1 cellular context compared by ENCODE assay signal in genomic region chr7:47982610-47983009, GRCh38.
TF ChIP-seq lines count a peak whose summit lies in the region.

No MANE protein-coding gene starts in this region.

TF ChIP-seq in H1, 55 proteins besides CTCF, POLR2A, EP300 and RAD21:
- no peak for TF ChIP-seq CHD2 (IDR thresholded peaks at IDR 0.05; ENCODE audit: low read length)
- no peak for TF ChIP-seq RNF2 (IDR thresholded peaks at IDR 0.05; ENCODE audit: borderline replicate concordance, low read depth, low read length, missing control alignments, poor library complexity, severe bottlenecking)
- TF ChIP-seq CTBP2 (IDR thresholded peaks at IDR 0.05; ENCODE audit: borderline replicate concordance, insufficient read depth, insufficient read length, low read length), result no peak
- TF ChIP-seq HDAC6 (IDR thresholded peaks at IDR 0.05; ENCODE audit: low read depth, low read length), result no peak
- TF ChIP-seq CEBPB (IDR thresholded peaks at IDR 0.05; ENCODE audit: low read depth, low read length), result no peak
- TF ChIP-seq SIX5 (IDR thresholded peaks at IDR 0.05; ENCODE audit: low read depth, low read length), result no peak
- no peak for TF ChIP-seq JUND (IDR thresholded peaks at IDR 0.05; ENCODE audit: low read length)
- no peak for TF ChIP-seq CHD1 (IDR thresholded peaks at IDR 0.05; ENCODE audit: low read depth, low read length)
- no peak for TF ChIP-seq ASH2L (IDR thresholded peaks at IDR 0.05; ENCODE audit: low read length)
- no peak for TF ChIP-seq RXRA (IDR thresholded peaks at IDR 0.05; ENCODE audit: insufficient read depth, low read depth, low read length)
- TF ChIP-seq ATF2 (IDR thresholded peaks at IDR 0.05; ENCODE audit: low read length), result no peak
- no peak for TF ChIP-seq ATF3 (IDR thresholded peaks at IDR 0.05; ENCODE audit: insufficient read depth, low read depth, low read length)
- no peak for TF ChIP-seq TAF1 (IDR thresholded peaks at IDR 0.05; ENCODE audit: low read depth, low read length)
- TF ChIP-seq EZH2 (IDR thresholded peaks at IDR 0.05; ENCODE audit: low read depth, low read length, severe bottlenecking), result no peak
- TF ChIP-seq KDM1A (IDR thresholded peaks at IDR 0.05; ENCODE audit: borderline replicate concordance, low read length), result no peak
- TF ChIP-seq GABPA (IDR thresholded peaks at IDR 0.05; ENCODE audit: borderline replicate concordance, insufficient read depth, low read length), result no peak
- TF ChIP-seq SUZ12 (IDR thresholded peaks at IDR 0.05; ENCODE audit: low read length), result no peak
- no peak for TF ChIP-seq TCF12 (IDR thresholded peaks at IDR 0.05; ENCODE audit: low read depth, low read length)
